ENCODE assay signal across 29 cellular contexts in the genomic region with DNA sequence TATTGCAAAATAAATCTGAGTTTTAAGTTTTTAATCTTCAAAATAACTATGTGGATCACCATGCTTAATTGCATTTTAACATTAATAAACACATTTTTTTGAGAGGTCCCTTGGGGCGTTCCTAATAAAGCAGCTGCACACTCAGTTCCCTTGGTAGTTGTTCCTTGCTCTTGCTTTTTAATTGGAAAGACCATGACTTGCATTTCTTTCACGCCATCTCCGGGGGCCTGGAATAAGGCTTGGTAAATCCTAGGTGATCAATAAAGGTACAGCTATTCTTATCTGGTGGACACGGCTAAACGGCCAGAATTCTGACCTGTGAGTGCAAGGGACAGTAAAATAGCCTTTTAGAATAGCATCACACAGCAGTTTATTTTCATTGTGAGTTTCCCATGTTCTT. TPM values are rescaled to one million over a fixed set of nuclear protein-coding genes. Genes with fewer than 3 reads are reported as not detected.
"Had no signal": no experiment of that assay in that cellular context is flagged by ENCODE, and none has a peak within 500 bp of the region (broad histone marks: within the 10 kb centered on the region; RNA-seq: fewer than 3 reads in every experiment).

No MANE protein-coding gene starts in this region.

- H3K27ac ChIP-seq: brain microvascular endothelial cell, lower lobe of right lung, neural progenitor cell, transverse colon, VCaP had no signal

- H3K27me3 Mint-ChIP-seq: activated CD4-positive, alpha-beta T cell treated with anti-CD3 and anti-CD28 coated beads, Interleukin-2, amount 10 ng/mL, durations not matched to agents 7 days and 5 days had no signal

- H3K27me3 ChIP-seq: brain microvascular endothelial cell, neural progenitor cell, transverse colon had no signal

- H3K9me3 Mint-ChIP-seq: activated CD4-positive, alpha-beta T cell treated with anti-CD3 and anti-CD28 coated beads, Interleukin-2, amount 10 ng/mL, durations not matched to agents 7 days and 5 days; activated naive CD4-positive, alpha-beta T cell treated with anti-CD3 and anti-CD28 coated beads, Interleukin-2, amount 50 U/mL, for 72 hours; immature natural killer cell; naive thymus-derived CD4-positive, alpha-beta T cell; neural progenitor cell; stimulated activated naive B cell treated with anti-CD40 and anti-IgM and Interleukin-4, amounts not matched to agents 10 μg/mL and 1 μg/mL and 100 μg/mL, for 72 hours had no signal

- H3K4me2 ChIP-seq: neural progenitor cell had no signal

- DNase-seq: activated CD4-positive, alpha-beta T cell treated with anti-CD3 and anti-CD28 coated beads, Interleukin-2, amount 10 ng/mL, durations not matched to agents 7 days and 5 days; activated CD4-positive, CD25-positive, alpha-beta regulatory T cell treated with anti-CD3 and anti-CD28 coated beads, Interleukin-2, amount 50 U/mL, for 72 hours; activated T-cell treated with anti-CD3 and anti-CD28 coated beads, Interleukin-2, amount 50 U/mL, for 1 hour; aorta; brain microvascular endothelial cell; caudate nucleus; dermis blood vessel endothelial cell; effector CD8-positive, alpha-beta T cell; erythroblast; foreskin fibroblast; immature natural killer cell; lower lobe of right lung; naive thymus-derived CD4-positive, alpha-beta T cell; stimulated activated CD4-positive, alpha-beta T cell treated with anti-CD3 and anti-CD28 coated beads, Interleukin-2, amount 100 ng/mL, for 48 hours; stimulated activated CD8-positive, alpha-beta memory T cell treated with anti-CD3 and anti-CD28 coated beads, Interleukin-4, amount 100 ng/mL, for 48 hours; stimulated activated naive B cell treated with anti-CD40 and anti-IgM and Interleukin-4, amounts not matched to agents 10 μg/mL and 1 μg/mL and 100 μg/mL, for 72 hours; transverse colon had no signal

- H2AFZ ChIP-seq: neural progenitor cell had no signal

- H3K9ac ChIP-seq: neural progenitor cell had no signal

- H3K4me3 ChIP-seq: lower lobe of right lung, neural progenitor cell, transverse colon had no signal

- H3K4me3 Mint-ChIP-seq: activated CD4-positive, alpha-beta T cell treated with anti-CD3 and anti-CD28 coated beads, Interleukin-2, amount 10 ng/mL, durations not matched to agents 7 days and 5 days; immature natural killer cell; naive thymus-derived CD4-positive, alpha-beta T cell; neural progenitor cell; stimulated activated naive B cell treated with anti-CD40 and anti-IgM and Interleukin-4, amounts not matched to agents 10 μg/mL and 1 μg/mL and 100 μg/mL, for 72 hours had no signal

- H3K36me3 Mint-ChIP-seq: activated naive CD4-positive, alpha-beta T cell treated with anti-CD3 and anti-CD28 coated beads, Interleukin-2, amount 50 U/mL, for 72 hours; immature natural killer cell; naive thymus-derived CD4-positive, alpha-beta T cell; neural progenitor cell; stimulated activated naive B cell treated with anti-CD40 and anti-IgM and Interleukin-4, amounts not matched to agents 10 μg/mL and 1 μg/mL and 100 μg/mL, for 72 hours had no signal

- H3K27ac Mint-ChIP-seq: activated CD4-positive, alpha-beta T cell treated with anti-CD3 and anti-CD28 coated beads, Interleukin-2, amount 10 ng/mL, durations not matched to agents 7 days and 5 days; activated naive CD4-positive, alpha-beta T cell treated with anti-CD3 and anti-CD28 coated beads, Interleukin-2, amount 50 U/mL, for 72 hours; immature natural killer cell; neural progenitor cell; stimulated activated naive B cell treated with anti-CD40 and anti-IgM and Interleukin-4, amounts not matched to agents 10 μg/mL and 1 μg/mL and 100 μg/mL, for 72 hours had no signal

- H3K36me3 ChIP-seq: brain microvascular endothelial cell, lower lobe of right lung, neural progenitor cell, transverse colon had no signal

- H3K9me3 ChIP-seq: lower lobe of right lung, transverse colon had no signal

RNA-seq across cellular contexts. Expression of a gene that starts 14.9 kb away (rescaled TPM):
- total RNA-seq: activated CD4-positive, alpha-beta T cell treated with anti-CD3 and anti-CD28 coated beads, Interleukin-2, amount 10 ng/mL, durations not matched to agents 7 days and 5 days; activated naive CD4-positive, alpha-beta T cell treated with anti-CD3 and anti-CD28 coated beads, Interleukin-2, amount 50 U/mL, for 72 hours; aorta; dermis blood vessel endothelial cell; fibroblast of lung; glomerular endothelial cell; left lobe of liver; lower lobe of right lung; mesenteric fat pad; mucosa of gallbladder; naive thymus-derived CD4-positive, alpha-beta T cell; omental fat pad; renal cortical epithelial cell; temporal lobe; transverse colon had no signal
- polyA plus RNA-seq: adipose tissue; aorta; fibroblast of lung; immature natural killer cell; naive thymus-derived CD4-positive, alpha-beta T cell had no signal
